Comparison of ENCODE assay signal across 1 cellular context in the genomic region with DNA sequence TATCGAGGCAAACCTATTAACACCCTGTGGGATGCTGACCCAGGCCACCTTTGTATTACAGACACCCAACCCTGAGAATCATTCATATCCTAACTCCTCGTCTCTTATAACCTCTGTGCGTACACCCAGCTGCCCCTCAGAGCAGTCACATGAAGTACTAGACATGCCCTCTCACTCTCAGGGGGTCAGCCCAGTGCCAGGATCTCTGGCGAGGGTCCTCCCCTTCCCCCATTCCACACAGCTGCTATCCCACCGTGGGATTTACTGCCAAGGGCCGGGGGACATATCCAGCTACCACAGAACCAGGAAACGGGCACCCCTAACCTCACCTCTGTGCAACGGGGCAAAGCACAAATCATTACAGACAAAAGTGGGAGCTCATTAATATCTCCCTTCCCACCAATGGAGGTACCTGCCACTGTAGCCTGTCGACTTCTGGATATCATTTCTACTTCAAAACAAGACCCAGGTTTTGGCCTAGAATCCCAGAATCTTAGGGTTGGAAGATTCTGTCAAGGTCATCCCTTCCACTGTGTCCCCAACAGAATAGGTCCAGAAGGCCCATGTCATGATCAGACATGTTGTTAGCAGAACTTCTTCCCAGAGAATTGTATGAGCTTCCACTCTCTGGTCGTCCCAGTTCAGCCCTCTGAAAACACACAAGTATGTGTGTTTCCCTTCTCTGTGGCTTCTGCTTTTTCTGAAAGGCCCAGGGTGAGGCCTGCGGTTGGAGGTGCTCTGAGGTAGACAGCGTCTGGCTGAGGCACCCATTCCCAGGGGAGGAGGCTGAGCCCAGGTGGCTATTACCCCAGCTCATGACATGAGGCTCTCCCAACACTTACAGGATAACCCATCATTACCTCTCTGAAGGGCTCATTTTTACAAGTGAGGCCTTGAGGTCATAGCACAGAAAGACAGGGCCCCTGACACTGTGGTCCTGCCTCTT.
TF ChIP-seq lines count a peak whose summit lies in the region.

No MANE protein-coding gene starts in this region.

TF ChIP-seq in HepG2, 621 proteins besides CTCF, POLR2A, EP300 and RAD21 (continued from another document and continues in another):
- no peak for TF ChIP-seq MAFF (IDR thresholded peaks at IDR 0.05; ENCODE audit: low read depth, low read length)
- TF ChIP-seq ZNF577 (CRISPR knock-in tag; IDR thresholded peaks at IDR 0.05; ENCODE audit: borderline replicate concordance, low read depth) = no peak
- TF ChIP-seq SP4 (CRISPR knock-in tag; IDR thresholded peaks at IDR 0.05) = peak; percentile 16; the same call in 1 of the 2 replicates
- TF ChIP-seq CC2D1A (CRISPR knock-in tag; IDR thresholded peaks at IDR 0.05) = no peak
- TF ChIP-seq MYNN (CRISPR knock-in tag; IDR thresholded peaks at IDR 0.05; ENCODE audit: low read depth) = 0 out of 2 replicates have a peak, but pooled peaks have one; percentile 67
- TF ChIP-seq HDAC2 (CRISPR knock-in tag; IDR thresholded peaks at IDR 0.05) = no peak
- no peak for TF ChIP-seq ZBTB3 (CRISPR knock-in tag; IDR thresholded peaks at IDR 0.05; ENCODE audit: borderline replicate concordance, low read depth)
- no peak for TF ChIP-seq HNF4G (IDR thresholded peaks at IDR 0.05; ENCODE audit: borderline replicate concordance, low read depth, low read length)
- no peak; the same call in 1 of the 2 replicates for TF ChIP-seq HNF4G (CRISPR knock-in tag; IDR thresholded peaks at IDR 0.05; ENCODE audit: borderline replicate concordance, low read depth)
- TF ChIP-seq ZNF256 (CRISPR knock-in tag; conservative IDR thresholded peaks at IDR 0.05) = no peak
- TF ChIP-seq, protein P1, sequence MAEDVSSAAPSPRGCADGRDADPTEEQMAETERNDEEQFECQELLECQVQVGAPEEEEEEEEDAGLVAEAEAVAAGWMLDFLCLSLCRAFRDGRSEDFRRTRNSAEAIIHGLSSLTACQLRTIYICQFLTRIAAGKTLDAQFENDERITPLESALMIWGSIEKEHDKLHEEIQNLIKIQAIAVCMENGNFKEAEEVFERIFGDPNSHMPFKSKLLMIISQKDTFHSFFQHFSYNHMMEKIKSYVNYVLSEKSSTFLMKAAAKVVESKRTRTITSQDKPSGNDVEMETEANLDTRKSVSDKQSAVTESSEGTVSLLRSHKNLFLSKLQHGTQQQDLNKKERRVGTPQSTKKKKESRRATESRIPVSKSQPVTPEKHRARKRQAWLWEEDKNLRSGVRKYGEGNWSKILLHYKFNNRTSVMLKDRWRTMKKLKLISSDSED (CRISPR knock-in tag; IDR thresholded peaks at IDR 0.05) = no peak
- TF ChIP-seq SNAPC2 (CRISPR knock-in tag; IDR thresholded peaks at IDR 0.05) = 0 out of 2 replicates have a peak, but pooled peaks have one; percentile 1
- TF ChIP-seq POLR2AphosphoS5 (IDR thresholded peaks at IDR 0.05; ENCODE audit: low read depth, low read length) = peak; percentile 34
- 0 out of 2 replicates have a peak, but pooled peaks have one; percentile 5 for TF ChIP-seq KAT8 (CRISPR knock-in tag; IDR thresholded peaks at IDR 0.05)
- no peak; the same call in 1 of the 2 replicates for TF ChIP-seq ZFY (CRISPR knock-in tag; IDR thresholded peaks at IDR 0.05)
- TF ChIP-seq ZKSCAN1 (IDR thresholded peaks at IDR 0.05; ENCODE audit: low read length) = no peak
- 0 out of 2 replicates have a peak, but pooled peaks have one; percentile 58 for TF ChIP-seq ZNF235 (CRISPR knock-in tag; IDR thresholded peaks at IDR 0.05; ENCODE audit: borderline replicate concordance)
- TF ChIP-seq PLRG1 (conservative IDR thresholded peaks at IDR 0.05) = no peak
- TF ChIP-seq CCDC6 (CRISPR knock-in tag; IDR thresholded peaks at IDR 0.05) = no peak
- no peak for TF ChIP-seq REPIN1 (CRISPR knock-in tag; IDR thresholded peaks at IDR 0.05; ENCODE audit: borderline replicate concordance, low read depth)
- no peak for TF ChIP-seq REXO4 (CRISPR knock-in tag; IDR thresholded peaks at IDR 0.05; ENCODE audit: borderline replicate concordance)
- TF ChIP-seq ZNF333 (CRISPR knock-in tag; IDR thresholded peaks at IDR 0.05; ENCODE audit: borderline replicate concordance) = 0 out of 2 replicates have a peak, but pooled peaks have one; percentile 54
- TF ChIP-seq ZNF34 (CRISPR knock-in tag; IDR thresholded peaks at IDR 0.05; ENCODE audit: borderline replicate concordance) = no peak
- TF ChIP-seq NAIF1 (CRISPR knock-in tag; IDR thresholded peaks at IDR 0.05; ENCODE audit: borderline replicate concordance) = no peak
- TF ChIP-seq SRSF1 (optimal IDR thresholded peaks at IDR 0.05; ENCODE audit: low read depth, low read length) = no peak
- TF ChIP-seq, protein P2, sequence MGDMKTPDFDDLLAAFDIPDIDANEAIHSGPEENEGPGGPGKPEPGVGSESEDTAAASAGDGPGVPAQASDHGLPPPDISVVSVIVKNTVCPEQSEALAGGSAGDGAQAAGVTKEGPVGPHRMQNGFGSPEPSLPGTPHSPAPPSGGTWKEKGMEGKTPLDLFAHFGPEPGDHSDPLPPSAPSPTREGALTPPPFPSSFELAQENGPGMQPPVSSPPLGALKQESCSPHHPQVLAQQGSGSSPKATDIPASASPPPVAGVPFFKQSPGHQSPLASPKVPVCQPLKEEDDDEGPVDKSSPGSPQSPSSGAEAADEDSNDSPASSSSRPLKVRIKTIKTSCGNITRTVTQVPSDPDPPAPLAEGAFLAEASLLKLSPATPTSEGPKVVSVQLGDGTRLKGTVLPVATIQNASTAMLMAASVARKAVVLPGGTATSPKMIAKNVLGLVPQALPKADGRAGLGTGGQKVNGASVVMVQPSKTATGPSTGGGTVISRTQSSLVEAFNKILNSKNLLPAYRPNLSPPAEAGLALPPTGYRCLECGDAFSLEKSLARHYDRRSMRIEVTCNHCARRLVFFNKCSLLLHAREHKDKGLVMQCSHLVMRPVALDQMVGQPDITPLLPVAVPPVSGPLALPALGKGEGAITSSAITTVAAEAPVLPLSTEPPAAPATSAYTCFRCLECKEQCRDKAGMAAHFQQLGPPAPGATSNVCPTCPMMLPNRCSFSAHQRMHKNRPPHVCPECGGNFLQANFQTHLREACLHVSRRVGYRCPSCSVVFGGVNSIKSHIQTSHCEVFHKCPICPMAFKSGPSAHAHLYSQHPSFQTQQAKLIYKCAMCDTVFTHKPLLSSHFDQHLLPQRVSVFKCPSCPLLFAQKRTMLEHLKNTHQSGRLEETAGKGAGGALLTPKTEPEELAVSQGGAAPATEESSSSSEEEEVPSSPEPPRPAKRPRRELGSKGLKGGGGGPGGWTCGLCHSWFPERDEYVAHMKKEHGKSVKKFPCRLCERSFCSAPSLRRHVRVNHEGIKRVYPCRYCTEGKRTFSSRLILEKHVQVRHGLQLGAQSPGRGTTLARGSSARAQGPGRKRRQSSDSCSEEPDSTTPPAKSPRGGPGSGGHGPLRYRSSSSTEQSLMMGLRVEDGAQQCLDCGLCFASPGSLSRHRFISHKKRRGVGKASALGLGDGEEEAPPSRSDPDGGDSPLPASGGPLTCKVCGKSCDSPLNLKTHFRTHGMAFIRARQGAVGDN (CRISPR knock-in tag; IDR thresholded peaks at IDR 0.05) = peak; percentile 36; the same call in 1 of the 2 replicates
- TF ChIP-seq, protein P3, sequence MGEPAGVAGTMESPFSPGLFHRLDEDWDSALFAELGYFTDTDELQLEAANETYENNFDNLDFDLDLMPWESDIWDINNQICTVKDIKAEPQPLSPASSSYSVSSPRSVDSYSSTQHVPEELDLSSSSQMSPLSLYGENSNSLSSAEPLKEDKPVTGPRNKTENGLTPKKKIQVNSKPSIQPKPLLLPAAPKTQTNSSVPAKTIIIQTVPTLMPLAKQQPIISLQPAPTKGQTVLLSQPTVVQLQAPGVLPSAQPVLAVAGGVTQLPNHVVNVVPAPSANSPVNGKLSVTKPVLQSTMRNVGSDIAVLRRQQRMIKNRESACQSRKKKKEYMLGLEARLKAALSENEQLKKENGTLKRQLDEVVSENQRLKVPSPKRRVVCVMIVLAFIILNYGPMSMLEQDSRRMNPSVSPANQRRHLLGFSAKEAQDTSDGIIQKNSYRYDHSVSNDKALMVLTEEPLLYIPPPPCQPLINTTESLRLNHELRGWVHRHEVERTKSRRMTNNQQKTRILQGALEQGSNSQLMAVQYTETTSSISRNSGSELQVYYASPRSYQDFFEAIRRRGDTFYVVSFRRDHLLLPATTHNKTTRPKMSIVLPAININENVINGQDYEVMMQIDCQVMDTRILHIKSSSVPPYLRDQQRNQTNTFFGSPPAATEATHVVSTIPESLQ (CRISPR knock-in tag; conservative IDR thresholded peaks at IDR 0.05) = no peak
- TF ChIP-seq, protein P4, sequence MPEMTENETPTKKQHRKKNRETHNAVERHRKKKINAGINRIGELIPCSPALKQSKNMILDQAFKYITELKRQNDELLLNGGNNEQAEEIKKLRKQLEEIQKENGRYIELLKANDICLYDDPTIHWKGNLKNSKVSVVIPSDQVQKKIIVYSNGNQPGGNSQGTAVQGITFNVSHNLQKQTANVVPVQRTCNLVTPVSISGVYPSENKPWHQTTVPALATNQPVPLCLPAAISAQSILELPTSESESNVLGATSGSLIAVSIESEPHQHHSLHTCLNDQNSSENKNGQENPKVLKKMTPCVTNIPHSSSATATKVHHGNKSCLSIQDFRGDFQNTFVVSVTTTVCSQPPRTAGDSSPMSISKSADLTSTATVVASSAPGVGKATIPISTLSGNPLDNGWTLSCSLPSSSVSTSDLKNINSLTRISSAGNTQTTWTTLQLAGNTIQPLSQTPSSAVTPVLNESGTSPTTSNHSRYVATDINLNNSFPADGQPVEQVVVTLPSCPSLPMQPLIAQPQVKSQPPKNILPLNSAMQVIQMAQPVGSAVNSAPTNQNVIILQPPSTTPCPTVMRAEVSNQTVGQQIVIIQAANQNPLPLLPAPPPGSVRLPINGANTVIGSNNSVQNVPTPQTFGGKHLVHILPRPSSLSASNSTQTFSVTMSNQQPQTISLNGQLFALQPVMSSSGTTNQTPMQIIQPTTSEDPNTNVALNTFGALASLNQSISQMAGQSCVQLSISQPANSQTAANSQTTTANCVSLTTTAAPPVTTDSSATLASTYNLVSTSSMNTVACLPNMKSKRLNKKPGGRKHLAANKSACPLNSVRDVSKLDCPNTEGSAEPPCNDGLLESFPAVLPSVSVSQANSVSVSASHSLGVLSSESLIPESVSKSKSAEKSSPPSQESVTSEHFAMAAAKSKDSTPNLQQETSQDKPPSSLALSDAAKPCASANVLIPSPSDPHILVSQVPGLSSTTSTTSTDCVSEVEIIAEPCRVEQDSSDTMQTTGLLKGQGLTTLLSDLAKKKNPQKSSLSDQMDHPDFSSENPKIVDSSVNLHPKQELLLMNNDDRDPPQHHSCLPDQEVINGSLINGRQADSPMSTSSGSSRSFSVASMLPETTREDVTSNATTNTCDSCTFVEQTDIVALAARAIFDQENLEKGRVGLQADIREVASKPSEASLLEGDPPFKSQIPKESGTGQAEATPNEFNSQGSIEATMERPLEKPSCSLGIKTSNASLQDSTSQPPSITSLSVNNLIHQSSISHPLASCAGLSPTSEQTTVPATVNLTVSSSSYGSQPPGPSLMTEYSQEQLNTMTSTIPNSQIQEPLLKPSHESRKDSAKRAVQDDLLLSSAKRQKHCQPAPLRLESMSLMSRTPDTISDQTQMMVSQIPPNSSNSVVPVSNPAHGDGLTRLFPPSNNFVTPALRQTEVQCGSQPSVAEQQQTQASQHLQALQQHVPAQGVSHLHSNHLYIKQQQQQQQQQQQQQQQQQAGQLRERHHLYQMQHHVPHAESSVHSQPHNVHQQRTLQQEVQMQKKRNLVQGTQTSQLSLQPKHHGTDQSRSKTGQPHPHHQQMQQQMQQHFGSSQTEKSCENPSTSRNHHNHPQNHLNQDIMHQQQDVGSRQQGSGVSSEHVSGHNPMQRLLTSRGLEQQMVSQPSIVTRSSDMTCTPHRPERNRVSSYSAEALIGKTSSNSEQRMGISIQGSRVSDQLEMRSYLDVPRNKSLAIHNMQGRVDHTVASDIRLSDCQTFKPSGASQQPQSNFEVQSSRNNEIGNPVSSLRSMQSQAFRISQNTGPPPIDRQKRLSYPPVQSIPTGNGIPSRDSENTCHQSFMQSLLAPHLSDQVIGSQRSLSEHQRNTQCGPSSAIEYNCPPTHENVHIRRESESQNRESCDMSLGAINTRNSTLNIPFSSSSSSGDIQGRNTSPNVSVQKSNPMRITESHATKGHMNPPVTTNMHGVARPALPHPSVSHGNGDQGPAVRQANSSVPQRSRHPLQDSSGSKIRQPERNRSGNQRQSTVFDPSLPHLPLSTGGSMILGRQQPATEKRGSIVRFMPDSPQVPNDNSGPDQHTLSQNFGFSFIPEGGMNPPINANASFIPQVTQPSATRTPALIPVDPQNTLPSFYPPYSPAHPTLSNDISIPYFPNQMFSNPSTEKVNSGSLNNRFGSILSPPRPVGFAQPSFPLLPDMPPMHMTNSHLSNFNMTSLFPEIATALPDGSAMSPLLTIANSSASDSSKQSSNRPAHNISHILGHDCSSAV (CRISPR knock-in tag; IDR thresholded peaks at IDR 0.05; ENCODE audit: borderline replicate concordance) = no peak
- TF ChIP-seq, protein P5, sequence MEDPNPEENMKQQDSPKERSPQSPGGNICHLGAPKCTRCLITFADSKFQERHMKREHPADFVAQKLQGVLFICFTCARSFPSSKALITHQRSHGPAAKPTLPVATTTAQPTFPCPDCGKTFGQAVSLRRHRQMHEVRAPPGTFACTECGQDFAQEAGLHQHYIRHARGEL (CRISPR knock-in tag; IDR thresholded peaks at IDR 0.05) = no peak
- TF ChIP-seq NFKB2 (CRISPR knock-in tag; IDR thresholded peaks at IDR 0.05; ENCODE audit: borderline replicate concordance) = no peak
- no peak for TF ChIP-seq ZNF589 (CRISPR knock-in tag; conservative IDR thresholded peaks at IDR 0.05)
- no peak for TF ChIP-seq SP140L (CRISPR knock-in tag; IDR thresholded peaks at IDR 0.05; ENCODE audit: borderline replicate concordance)
- 0 out of 2 replicates have a peak, but pooled peaks have one; percentile 10 for TF ChIP-seq BCL6 (CRISPR knock-in tag; IDR thresholded peaks at IDR 0.05)
- TF ChIP-seq SRF (IDR thresholded peaks at IDR 0.05; ENCODE audit: low read depth, low read length) = no peak
- TF ChIP-seq ZNF274 (CRISPR knock-in tag; IDR thresholded peaks at IDR 0.05) = no peak
- TF ChIP-seq, protein P6, sequence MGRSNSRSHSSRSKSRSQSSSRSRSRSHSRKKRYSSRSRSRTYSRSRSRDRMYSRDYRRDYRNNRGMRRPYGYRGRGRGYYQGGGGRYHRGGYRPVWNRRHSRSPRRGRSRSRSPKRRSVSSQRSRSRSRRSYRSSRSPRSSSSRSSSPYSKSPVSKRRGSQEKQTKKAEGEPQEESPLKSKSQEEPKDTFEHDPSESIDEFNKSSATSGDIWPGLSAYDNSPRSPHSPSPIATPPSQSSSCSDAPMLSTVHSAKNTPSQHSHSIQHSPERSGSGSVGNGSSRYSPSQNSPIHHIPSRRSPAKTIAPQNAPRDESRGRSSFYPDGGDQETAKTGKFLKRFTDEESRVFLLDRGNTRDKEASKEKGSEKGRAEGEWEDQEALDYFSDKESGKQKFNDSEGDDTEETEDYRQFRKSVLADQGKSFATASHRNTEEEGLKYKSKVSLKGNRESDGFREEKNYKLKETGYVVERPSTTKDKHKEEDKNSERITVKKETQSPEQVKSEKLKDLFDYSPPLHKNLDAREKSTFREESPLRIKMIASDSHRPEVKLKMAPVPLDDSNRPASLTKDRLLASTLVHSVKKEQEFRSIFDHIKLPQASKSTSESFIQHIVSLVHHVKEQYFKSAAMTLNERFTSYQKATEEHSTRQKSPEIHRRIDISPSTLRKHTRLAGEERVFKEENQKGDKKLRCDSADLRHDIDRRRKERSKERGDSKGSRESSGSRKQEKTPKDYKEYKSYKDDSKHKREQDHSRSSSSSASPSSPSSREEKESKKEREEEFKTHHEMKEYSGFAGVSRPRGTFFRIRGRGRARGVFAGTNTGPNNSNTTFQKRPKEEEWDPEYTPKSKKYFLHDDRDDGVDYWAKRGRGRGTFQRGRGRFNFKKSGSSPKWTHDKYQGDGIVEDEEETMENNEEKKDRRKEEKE (IDR thresholded peaks at IDR 0.05) = no peak
